19 cellular contexts compared by ENCODE assay signal in the genomic region with DNA sequence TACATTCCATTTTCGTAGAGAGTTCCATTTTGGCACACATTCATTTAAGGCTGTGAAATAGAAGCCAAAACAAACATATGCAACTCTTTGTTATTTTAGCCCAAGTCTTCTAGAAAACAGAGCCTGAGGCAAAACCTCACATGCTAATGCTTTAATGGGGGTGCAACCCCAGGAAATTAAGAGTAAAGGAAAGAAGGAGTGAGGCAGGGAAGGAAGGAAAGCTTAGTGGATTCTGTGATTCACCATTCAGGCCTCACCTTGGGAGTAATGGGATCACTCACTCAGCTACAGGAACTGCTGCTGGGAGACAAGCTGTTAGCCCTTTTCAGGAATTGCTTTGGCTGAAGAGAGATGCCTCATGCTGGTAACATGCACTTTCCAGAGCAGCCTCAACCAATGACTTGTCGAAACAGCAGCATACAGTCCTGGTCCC.
DNase-seq lines count a peak whose midpoint lies in the region; TF ChIP-seq lines count a peak whose summit lies in the region.
"Had no signal": no experiment of that assay in that cellular context is flagged by ENCODE, and none has a peak within 500 bp of the region (broad histone marks: within the 10 kb centered on the region; RNA-seq: fewer than 3 reads in every experiment).

No MANE protein-coding gene starts in this region.

- WGBS in adrenal gland, 4 donors: 65 to 78% (median 68%) methylated on average over 2 of the region's 2 CpGs

- H3K36me3 ChIP-seq in adrenal gland (replicated peaks in 1 of 2): no peaks in the 10 kb centered on the region
- H3K36me3 ChIP-seq: ovary had no signal

- intact Hi-C loops in adrenal gland (cut with DNase I): no loop called here

- no peak for TF ChIP-seq CTCF in adrenal gland (IDR thresholded peaks at IDR 0.05)

- H3K4me1 ChIP-seq in adrenal gland (replicated peaks in 1 of 2): no peaks in the 10 kb centered on the region

- H3K4me3 ChIP-seq in adrenal gland: no peak overlapping the region
- H3K4me3 ChIP-seq: GM12878, ovary had no signal

- H3K27ac ChIP-seq in adrenal gland: no peak overlapping the region
- H3K27ac ChIP-seq: 22Rv1, KMS-11, ovary had no signal

- no peaks in the 10 kb centered on the region for H3K27me3 ChIP-seq in adrenal gland
- H3K27me3 ChIP-seq: ovary had no signal

- no peak for TF ChIP-seq POLR2A in adrenal gland (IDR thresholded peaks at IDR 0.05)

- DNase-seq in NCI-H2081 (lab: John Stamatoyannopoulos, UW) (peak; percentile 25 to 37), NCI-H2081 treated with DMSO at 0.1 percent for 48 hours (lab: John Stamatoyannopoulos, UW) (no peak), brain pericyte (ENCODE audit: low read depth, low spot score) (peak; percentile 29), iPS-NIHi11 (ENCODE audit: low spot score) (peak; percentile 19), smooth muscle cell of the brain vasculature (ENCODE audit: low read depth, low spot score) (peak; percentile 18), adrenal gland (no peak), LoVo (ENCODE audit: low spot score) (no peak), T-helper 2 cell (no peak)
- DNase-seq: activated CD4-positive, alpha-beta T cell treated with anti-CD3 and anti-CD28 coated beads for 1 hour; activated CD8-positive, alpha-beta memory T cell treated with anti-CD3 and anti-CD28 coated beads, Interleukin-2, amount 10 ng/mL, durations not matched to agents 7 days and 5 days; foreskin melanocyte; GDM1; NCI-H1092 treated with DMSO at 0.1 percent for 48 hours; NCI-H2107; ovary; stimulated activated CD4-positive, alpha-beta T cell treated with anti-CD3 and anti-CD28 coated beads, Interleukin-2, amount 100 ng/mL, for 48 hours had no signal

- peaks cover 0 to 4% (median 0%) of the 10 kb centered on the region in 3 donors for H3K9me3 ChIP-seq in adrenal gland (replicated peaks in 1 of 3)
- H3K9me3 ChIP-seq: ovary had no signal

Comparison
In these comparisons a context has a peak if more than half of its experiments do, and no peak if none do; other contexts are left out.
1. DNase-seq: peak in NCI-H2081 (2 of 2), brain pericyte (single experiment), iPS-NIHi11 (single experiment) and smooth muscle cell of the brain vasculature (single experiment); none in NCI-H2081 treated with DMSO at 0.1 percent for 48 hours (single experiment), adrenal gland (0 of 7), LoVo (single experiment) and T-helper 2 cell (0 of 5).